In genomic region chrX:103407776-103408175, GRCh38 we compare ENCODE assay signal across 24 cellular contexts.
"Had no signal": no experiment of that assay in that cellular context is flagged by ENCODE, and none has a peak within 500 bp of the region (broad histone marks: within the 10 kb centered on the region; RNA-seq: fewer than 3 reads in every experiment).

No MANE protein-coding gene starts in this region.

- H3K27me3 Mint-ChIP-seq: dendritic cell treated with granulocyte-macrophage colony-stimulating factor and Interleukin-4, amounts not matched to agents 40 ng/mL and 50 ng/mL, for 4 days had no signal

- H3K9me3 Mint-ChIP-seq: dendritic cell treated with granulocyte-macrophage colony-stimulating factor and Interleukin-4, amounts not matched to agents 40 ng/mL and 50 ng/mL, for 4 days; effector memory CD8-positive, alpha-beta T cell had no signal

- H3K4me1 ChIP-seq: colonic mucosa, esophagus muscularis mucosa, esophagus squamous epithelium, foreskin keratinocyte, gastrocnemius medialis, gastroesophageal sphincter had no signal

- DNase-seq: colonic mucosa; cortex of kidney; dermis blood vessel endothelial cell; dorsolateral prefrontal cortex; effector CD4-positive, alpha-beta T cell; effector CD8-positive, alpha-beta T cell; effector memory CD4-positive, alpha-beta T cell; effector memory CD8-positive, alpha-beta T cell; endodermal cell; erythroblast; esophagus squamous epithelium; foreskin fibroblast; foreskin keratinocyte; foreskin melanocyte; gastrocnemius medialis; glutamatergic neuron; heart left ventricle; heart right ventricle had no signal

- ATAC-seq: effector memory CD8-positive, alpha-beta T cell; esophagus mucosa; foreskin keratinocyte; gastrocnemius medialis; gastroesophageal sphincter; heart left ventricle; heart right ventricle had no signal

- H3K4me3 Mint-ChIP-seq: dendritic cell treated with granulocyte-macrophage colony-stimulating factor and Interleukin-4, amounts not matched to agents 40 ng/mL and 50 ng/mL, for 4 days; effector memory CD8-positive, alpha-beta T cell; endodermal cell had no signal

- H3K27me3 ChIP-seq: colonic mucosa, esophagus squamous epithelium, foreskin keratinocyte, gastrocnemius medialis, gastroesophageal sphincter, heart right ventricle had no signal

- H3K27ac ChIP-seq: colonic mucosa, coronary artery, dorsolateral prefrontal cortex, epithelial cell of prostate, esophagus muscularis mucosa, esophagus squamous epithelium, foreskin keratinocyte, gastrocnemius medialis, gastroesophageal sphincter, heart left ventricle, heart right ventricle had no signal

- H3K9me3 ChIP-seq: colonic mucosa, esophagus muscularis mucosa, esophagus squamous epithelium, gastrocnemius medialis, gastroesophageal sphincter had no signal

- H3K27ac Mint-ChIP-seq: dendritic cell treated with granulocyte-macrophage colony-stimulating factor and Interleukin-4, amounts not matched to agents 40 ng/mL and 50 ng/mL, for 4 days; effector memory CD8-positive, alpha-beta T cell; endodermal cell had no signal
